ENCODE assay signal across 18 cellular contexts in the genomic region with DNA sequence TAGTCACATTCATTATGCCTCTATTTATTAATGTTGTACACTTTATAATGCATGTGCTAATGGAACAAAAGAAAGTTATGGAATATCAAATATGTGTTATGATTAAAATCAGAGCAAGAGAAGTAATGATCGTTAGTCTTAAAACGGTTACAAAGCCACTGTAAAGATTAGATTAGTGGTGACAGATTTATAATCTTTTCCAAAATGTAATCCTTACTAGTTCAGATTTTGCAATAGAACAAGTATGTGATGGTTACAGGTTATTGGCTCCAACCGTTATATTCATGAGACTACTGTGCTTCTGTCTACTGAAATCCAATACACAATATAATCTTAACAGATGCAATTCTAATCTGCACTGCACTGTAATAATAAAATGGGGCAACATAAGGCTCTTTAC.
A peak's percentile ranks its signal among the peaks of the same experiment; 100 is the strongest.
DNase-seq lines count a peak whose midpoint lies in the region; ATAC-seq and TF ChIP-seq lines count a peak whose summit lies in the region.
"Had no signal": no experiment of that assay in that cellular context is flagged by ENCODE, and none has a peak within 500 bp of the region (broad histone marks: within the 10 kb centered on the region; RNA-seq: fewer than 3 reads in every experiment).

No MANE protein-coding gene starts in this region.

- peaks cover 3% of the 10 kb centered on the region for H3K27me3 Mint-ChIP-seq in Caco-2 (ENCODE audit: insufficient read depth, unreplicated experiment)
- H3K27me3 Mint-ChIP-seq: CD4-positive, alpha-beta T cell had no signal

- no peaks in the 10 kb centered on the region for H3K4me1 Mint-ChIP-seq in Caco-2 (ENCODE audit: low read depth, unreplicated experiment)
- H3K4me1 Mint-ChIP-seq: IgD-negative memory B cell had no signal

- no peak overlapping the region for H3K27ac ChIP-seq in brain microvascular endothelial cell
- H3K27ac ChIP-seq: C4-2B had no signal

- POLR2A ChIA-PET in HEK293T (lab: Yijun Ruan, JAX), result no interaction called here
- POLR2A ChIA-PET in Caco-2 (lab: Charles Lee), result no interaction called here

- H3K4me3 ChIP-seq in fibroblast of the aortic adventitia (ENCODE audit: low read depth, low read length) (no peak overlapping the region), brain microvascular endothelial cell (ENCODE audit: low read depth, low read length) (no peak overlapping the region), Caco-2 (ENCODE audit: low read depth, low read length) (no peak overlapping the region)

- TF ChIP-seq CTCF in fibroblast of the aortic adventitia (IDR thresholded peaks at IDR 0.05; ENCODE audit: insufficient read depth, low read length) (no peak), brain microvascular endothelial cell (IDR thresholded peaks at IDR 0.05; ENCODE audit: low read depth, low read length, missing control alignments) (no peak), Caco-2 (IDR thresholded peaks at IDR 0.05; ENCODE audit: insufficient read depth in 1 of 2, low read depth in 1 of 2, low read length in 1 of 2, severe bottlenecking in 1 of 2, unreplicated experiment in 1 of 2) (no peak)

- intact Hi-C loops in Caco-2 (cut with micrococcal nuclease; ENCODE audit: unreplicated experiment), result no loop called here

- no peaks in the 10 kb centered on the region for H3K4me1 ChIP-seq in Caco-2

- no peak overlapping the region for H3K27ac Mint-ChIP-seq in Caco-2 (ENCODE audit: unreplicated experiment)
- H3K27ac Mint-ChIP-seq: CD4-positive, alpha-beta T cell; H9; IgD-negative memory B cell had no signal

- H3K4me3 Mint-ChIP-seq in Caco-2 (ENCODE audit: unreplicated experiment), result no peak overlapping the region
- H3K4me3 Mint-ChIP-seq: CD4-positive, alpha-beta T cell; H9; IgD-negative memory B cell had no signal

- peak; percentile 25 for DNase-seq in G401 (ENCODE audit: low spot score)
- DNase-seq in HEK293T (ENCODE audit: extremely low spot score), result no peak
- DNase-seq in NCI-H82 treated with DMSO at 0.1 percent for 48 hours (lab: John Stamatoyannopoulos, UW; ENCODE audit: unreplicated experiment), result peak; percentile 50
- DNase-seq in fibroblast of the aortic adventitia (ENCODE audit: low read depth), result peak; percentile 3
- no peak for DNase-seq in brain microvascular endothelial cell
- DNase-seq in Caco-2, result no peak
- DNase-seq: ACHN; AML-193; CD4-positive, alpha-beta T cell; DMS53; DND-41; EL; H9; KG1 had no signal

- no peaks in the 10 kb centered on the region for H3K27me3 ChIP-seq in brain microvascular endothelial cell (replicated peaks)
- no peaks in the 10 kb centered on the region for H3K27me3 ChIP-seq in Caco-2 (replicated peaks; ENCODE audit: control insufficient read depth, insufficient read depth, low read length)

- H3K9me3 ChIP-seq in Caco-2, result no peaks in the 10 kb centered on the region

- no peaks in the 10 kb centered on the region for H3K9me3 Mint-ChIP-seq in Caco-2 (ENCODE audit: unreplicated experiment)
- H3K9me3 Mint-ChIP-seq: CD4-positive, alpha-beta T cell; H9; IgD-negative memory B cell had no signal

- in situ Hi-C loops in G401 (cut with HindIII; ENCODE audit: low sequenced_read_pairs) (no loop called here), brain microvascular endothelial cell (cut with HindIII; ENCODE audit: low pct_ligation_motif_present, low sequenced_read_pairs) (no loop called here)

- no peaks in the 10 kb centered on the region for H3K36me3 Mint-ChIP-seq in Caco-2 (ENCODE audit: insufficient read depth, unreplicated experiment)
- H3K36me3 Mint-ChIP-seq: IgD-negative memory B cell had no signal

- BruUV-seq in Caco-2 (replicated peaks; lab: Mats Ljungman, UMichigan), result no TSS peak

- ATAC-seq in HG03378 (IDR thresholded peaks at IDR 0.05; ENCODE audit: unreplicated experiment), result no peak
- ATAC-seq: HepG2 had no signal

- CTCF ChIA-PET in HEK293T (lab: Yijun Ruan, JAX), result no interaction called here
- CTCF ChIA-PET in Caco-2 (lab: Charles Lee), result no interaction called here

- H3K36me3 ChIP-seq in brain microvascular endothelial cell (replicated peaks) (no peaks in the 10 kb centered on the region), Caco-2 (ENCODE audit: control insufficient read depth, insufficient read depth, low read length) (no peaks in the 10 kb centered on the region)

TF ChIP-seq in HEK293T, 16 proteins besides CTCF, POLR2A, EP300 and RAD21:
- TF ChIP-seq ZNF384 (IDR thresholded peaks at IDR 0.05), result no peak
- peak; percentile 58; the same call in 1 of the 2 replicates for TF ChIP-seq CTBP1 (IDR thresholded peaks at IDR 0.05; ENCODE audit: borderline replicate concordance)
- no peak for TF ChIP-seq FOXK2 (IDR thresholded peaks at IDR 0.05)
- no peak for TF ChIP-seq ELF4 (IDR thresholded peaks at IDR 0.05)
- TF ChIP-seq ARNT (IDR thresholded peaks at IDR 0.05), result no peak
- no peak for TF ChIP-seq HDGF (IDR thresholded peaks at IDR 0.05; ENCODE audit: borderline replicate concordance)
- no peak for TF ChIP-seq FOXM1 (IDR thresholded peaks at IDR 0.05; ENCODE audit: borderline replicate concordance)
- TF ChIP-seq, protein P1, sequence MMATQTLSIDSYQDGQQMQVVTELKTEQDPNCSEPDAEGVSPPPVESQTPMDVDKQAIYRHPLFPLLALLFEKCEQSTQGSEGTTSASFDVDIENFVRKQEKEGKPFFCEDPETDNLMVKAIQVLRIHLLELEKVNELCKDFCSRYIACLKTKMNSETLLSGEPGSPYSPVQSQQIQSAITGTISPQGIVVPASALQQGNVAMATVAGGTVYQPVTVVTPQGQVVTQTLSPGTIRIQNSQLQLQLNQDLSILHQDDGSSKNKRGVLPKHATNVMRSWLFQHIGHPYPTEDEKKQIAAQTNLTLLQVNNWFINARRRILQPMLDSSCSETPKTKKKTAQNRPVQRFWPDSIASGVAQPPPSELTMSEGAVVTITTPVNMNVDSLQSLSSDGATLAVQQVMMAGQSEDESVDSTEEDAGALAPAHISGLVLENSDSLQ (IDR thresholded peaks at IDR 0.05), result peak; percentile 59; the same call in 1 of the 2 replicates
- TF ChIP-seq SP1 (IDR thresholded peaks at IDR 0.05), result no peak
- TF ChIP-seq BHLHE40 (IDR thresholded peaks at IDR 0.05; ENCODE audit: borderline replicate concordance), result no peak

Comparison
In these comparisons a context has a peak if more than half of its experiments do, and no peak if none do; other contexts are left out.
1. DNase-seq: peak in G401 (single experiment), NCI-H82 treated with DMSO at 0.1 percent for 48 hours (single experiment) and fibroblast of the aortic adventitia (single experiment); none in HEK293T (single experiment), brain microvascular endothelial cell (single experiment) and Caco-2 (0 of 2).